13 cellular contexts compared by ENCODE assay signal in genomic region chr1:221991221-221991620, GRCh38.
A peak's percentile ranks its signal among the peaks of the same experiment; 100 is the strongest.
DNase-seq lines count a peak whose midpoint lies in the region.
"Had no signal": no experiment of that assay in that cellular context is flagged by ENCODE, and none has a peak within 500 bp of the region (broad histone marks: within the 10 kb centered on the region; RNA-seq: fewer than 3 reads in every experiment).

No MANE protein-coding gene starts in this region.

- H3K9ac ChIP-seq in skeletal muscle satellite cell (ENCODE audit: low read depth, low read length) = peak overlapping the region; percentile 64

- H3K27ac ChIP-seq in caudate nucleus (ENCODE audit: low read depth, low read length) = no peak overlapping the region
- H3K27ac ChIP-seq: stomach had no signal

- no peaks in the 10 kb centered on the region for H3K27me3 ChIP-seq in skeletal muscle satellite cell (ENCODE audit: control insufficient read depth, insufficient read depth, low read length)
- H3K27me3 ChIP-seq: stomach had no signal

- DNase-seq in GM03348 (ENCODE audit: low spot score) (peak; percentile 58), RPMI7951 (ENCODE audit: low read depth) (peak; percentile 66), fibroblast of gingiva (ENCODE audit: low read depth) (peak; percentile 16), NCI-H1048 (lab: John Stamatoyannopoulos, UW) (no peak), caudate nucleus (lab: John Stamatoyannopoulos, UW) (no peak), DMS 273 treated with DMSO at 0.1 percent for 48 hours (lab: John Stamatoyannopoulos, UW) (no peak)
- DNase-seq in activated effector memory CD4-positive, alpha-beta T cell treated with Interleukin-2 at 50 U/mL for 16 hours = no peak
- DNase-seq: activated naive CD4-positive, alpha-beta T cell treated with anti-CD3 and anti-CD28 coated beads, Interleukin-2, amount 10 ng/mL, durations not matched to agents 7 days and 5 days; immature natural killer cell; NCI-H1105; NCI-H446; stomach had no signal

- H3K36me3 ChIP-seq in skeletal muscle satellite cell (ENCODE audit: insufficient read depth, low read length) = no peaks in the 10 kb centered on the region
- H3K36me3 ChIP-seq: stomach had no signal

- H3K4me3 ChIP-seq in skeletal muscle satellite cell (ENCODE audit: low read length) = no peak overlapping the region
- H3K4me3 ChIP-seq: stomach had no signal

- peak overlapping the region; percentile 6 for H3K4me2 ChIP-seq in skeletal muscle satellite cell (ENCODE audit: low read length)

- no peaks in the 10 kb centered on the region for H3K9me3 ChIP-seq in skeletal muscle satellite cell (replicated peaks; ENCODE audit: low read length)
- H3K9me3 ChIP-seq: stomach had no signal

- peaks cover 72% of the 10 kb centered on the region for H3K4me1 ChIP-seq in skeletal muscle satellite cell (ENCODE audit: control insufficient read depth, insufficient read depth, low read length)

Comparison
In these comparisons a context has a peak if more than half of its experiments do, and no peak if none do; other contexts are left out.
1. DNase-seq: peak in GM03348 (single experiment), RPMI7951 (single experiment) and fibroblast of gingiva (single experiment); none in activated effector memory CD4-positive, alpha-beta T cell treated with Interleukin-2 at 50 U/mL for 16 hours (single experiment), NCI-H1048 (single experiment), caudate nucleus (0 of 61) and DMS 273 treated with DMSO at 0.1 percent for 48 hours (single experiment).